In genomic region chr2:240586919-240587800, GRCh38 we compare ENCODE assay signal across 8 cellular contexts. TPM values are rescaled to one million over a fixed set of nuclear protein-coding genes. Genes with fewer than 3 reads are reported as not detected.
A peak's percentile ranks its signal among the peaks of the same experiment; 100 is the strongest.
DNase-seq lines count a peak whose midpoint lies in the region; ATAC-seq and TF ChIP-seq lines count a peak whose summit lies in the region.

No MANE protein-coding gene starts in this region.

- TF ChIP-seq CTCF in GM13977 (IDR thresholded peaks at IDR 0.05; ENCODE audit: extremely low read depth, insufficient read depth, missing control alignments) (no peak), OCI-LY7 (conservative IDR thresholded peaks at IDR 0.05; ENCODE audit: low read length) (0 out of 2 replicates have a peak, but pooled peaks have one; percentile 29), heart right ventricle (IDR thresholded peaks at IDR 0.05) (no peak), sigmoid colon (IDR thresholded peaks at IDR 0.05) (no peak)

- H3K9me3 Mint-ChIP-seq in activated naive CD4-positive, alpha-beta T cell treated with anti-CD3 and anti-CD28 coated beads for 36 hours: no peaks in the 10 kb centered on the region

- no peaks in the 10 kb centered on the region for H3K9me2 ChIP-seq in OCI-LY7 (ENCODE audit: insufficient read depth, low read length)

- WGBS in heart right ventricle, 2 donors: 1 to 3% methylated on average over 61 to 62 of the region's 62 CpGs
- 3 to 4% methylated on average over 62 of the region's 62 CpGs for WGBS in sigmoid colon, 2 donors

- H3K36me3 ChIP-seq in OCI-LY7 (ENCODE audit: insufficient read depth, low read length) (peaks cover 40% of the 10 kb centered on the region), heart right ventricle (peaks cover 0 to 38% (median 4%) of the 10 kb centered on the region in 9 donors), sigmoid colon (peaks cover 0 to 31% (median 14%) of the 10 kb centered on the region in 4 donors)

- no peak for TF ChIP-seq EP300 in sigmoid colon (IDR thresholded peaks at IDR 0.05)

- H3K27ac ChIP-seq in OCI-LY7 (ENCODE audit: low read depth, low read length, poor library complexity, severe bottlenecking) (peak overlapping the region; percentile 98), heart right ventricle (peak overlapping the region in 9 of 10 donors; percentile 94 to 99 (median 96)), sigmoid colon (peak overlapping the region; percentile 92 to 98 (median 96))

- peaks cover 6% of the 10 kb centered on the region for H3K36me3 Mint-ChIP-seq in activated naive CD4-positive, alpha-beta T cell treated with anti-CD3 and anti-CD28 coated beads for 36 hours (ENCODE audit: low read depth)

- H2AFZ ChIP-seq in OCI-LY7 (ENCODE audit: low read length): peak overlapping the region; percentile 20; the same call in 1 of the 2 replicates

- H3K27me3 ChIP-seq in heart right ventricle (no peaks in the 10 kb centered on the region), sigmoid colon (no peaks in the 10 kb centered on the region)

- peak; percentile 73 for DNase-seq in GM13977 (ENCODE audit: low spot score)
- peak; percentile 64 for DNase-seq in OCI-LY7 (ENCODE audit: low spot score)
- peak; percentile 54 for DNase-seq in activated naive CD4-positive, alpha-beta T cell treated with anti-CD3 and anti-CD28 coated beads for 36 hours
- DNase-seq in heart right ventricle: peak in 1 of 2 donors; percentile 6
- DNase-seq in sigmoid colon: peak; percentile 75
- no peak for DNase-seq in SK-N-DZ (ENCODE audit: low spot score)
- DNase-seq in sciatic nerve (ENCODE audit: low spot score): no peak

- intact Hi-C loops in OCI-LY7 (cut with micrococcal nuclease; ENCODE audit: unreplicated experiment) (loop anchor here (2.0 to 10.0 kb wide), 3 partner anchors 34 to 1185 kb away; partner anchors contain the start of genes HDAC4, HDLBP and SEPTIN2), heart right ventricle (cut with DNase I) (loop anchor here in 4 of 10 donors (1.0 to 10.0 kb wide), 4 partner anchors 18 to 248 kb away; partner anchors contain the start of gene RNPEPL1 (in 2 of the 4)), sigmoid colon (cut with DNase I) (loop anchor here (2.0 kb wide), 1 partner anchor 20 kb away; no protein-coding TSS in a partner anchor), sciatic nerve (cut with DNase I) (no loop called here)
- intact Hi-C loops in activated naive CD4-positive, alpha-beta T cell treated with anti-CD3 and anti-CD28 coated beads for 36 hours (cut with micrococcal nuclease): loop anchor here (1.0 to 2.0 kb wide), 5 partner anchors 21 to 728 kb away; partner anchors contain the start of genes HDLBP and SEPTIN2

- H3K4me3 Mint-ChIP-seq in activated naive CD4-positive, alpha-beta T cell treated with anti-CD3 and anti-CD28 coated beads for 36 hours: peak overlapping the region; percentile 85

- in situ Hi-C loops in GM13977 (cut with MboI; ENCODE audit: low pct_unique_long_range_greater_than_20kb, low sequenced_read_pairs, unreplicated experiment): no loop called here

- H3K9me3 ChIP-seq in OCI-LY7 (ENCODE audit: low read length) (no peaks in the 10 kb centered on the region), heart right ventricle (no peaks in the 10 kb centered on the region), sigmoid colon (no peaks in the 10 kb centered on the region)

- POLR2A ChIA-PET in OCI-LY7 (lab: Charles Lee): interaction anchor here (0.7 to 4.4 kb wide), 7 partner anchors 9 to 36 kb away, joined by 3 to 59 read pairs (median 4); partner anchors contain the start of gene RNPEPL1

- peaks cover 10% of the 10 kb centered on the region; the same call in 1 of the 2 replicates for H4K20me1 ChIP-seq in OCI-LY7 (ENCODE audit: insufficient read depth, low read length)

- peak; percentile 7 for ATAC-seq in HG03064 (IDR thresholded peaks at IDR 0.05; ENCODE audit: low read depth, unreplicated experiment)
- ATAC-seq in heart right ventricle: peak in 4 of 8 donors; percentile 2 to 32 (median 10)
- ATAC-seq in sciatic nerve: no peak

- H3K27me3 Mint-ChIP-seq in activated naive CD4-positive, alpha-beta T cell treated with anti-CD3 and anti-CD28 coated beads for 36 hours (ENCODE audit: low read depth): no peaks in the 10 kb centered on the region

- peak overlapping the region; percentile 62 for H3K27ac Mint-ChIP-seq in activated naive CD4-positive, alpha-beta T cell treated with anti-CD3 and anti-CD28 coated beads for 36 hours

- peaks cover 43% of the 10 kb centered on the region for H3K4me1 ChIP-seq in OCI-LY7 (ENCODE audit: insufficient read depth, low read length, poor library complexity, severe bottlenecking)
- peaks cover 23 to 54% (median 40%) of the 10 kb centered on the region in 9 donors for H3K4me1 ChIP-seq in heart right ventricle
- peaks cover 0 to 44% (median 34%) of the 10 kb centered on the region in 4 donors for H3K4me1 ChIP-seq in sigmoid colon

- peak overlapping the region; percentile 96 for H3K4me3 ChIP-seq in OCI-LY7 (ENCODE audit: low read depth, low read length, poor library complexity, severe bottlenecking)
- peak overlapping the region; percentile 70 to 98 (median 92) for H3K4me3 ChIP-seq in heart right ventricle
- peak overlapping the region; percentile 69 to 99 (median 91) for H3K4me3 ChIP-seq in sigmoid colon

- H3K79me2 ChIP-seq in OCI-LY7 (ENCODE audit: insufficient read depth, low read depth, low read length): peaks cover 43% of the 10 kb centered on the region

- no peak for TF ChIP-seq POLR2A in sigmoid colon (IDR thresholded peaks at IDR 0.05)

- H3K4me1 Mint-ChIP-seq in activated naive CD4-positive, alpha-beta T cell treated with anti-CD3 and anti-CD28 coated beads for 36 hours (ENCODE audit: low read depth): peaks cover 39% of the 10 kb centered on the region

- BruUV-seq in OCI-LY7 (replicated peaks; lab: Mats Ljungman, UMichigan): no TSS peak

- CTCF ChIA-PET in OCI-LY7 (lab: Charles Lee; ENCODE audit: unreplicated experiment): interaction anchor here (2.3 kb wide), 1 partner anchor 21 kb away, joined by 13 read pairs; no protein-coding TSS in a partner anchor
- CTCF ChIA-PET in activated naive CD4-positive, alpha-beta T cell treated with anti-CD3 and anti-CD28 coated beads for 36 hours (lab: Charles Lee): interaction anchor here (1.0 to 2.8 kb wide), 6 partner anchors 18 to 73 kb away, joined by 3 to 24 read pairs (median 6); partner anchors contain the start of gene RNPEPL1

- peak overlapping the region; percentile 94 for H3K4me2 ChIP-seq in OCI-LY7 (ENCODE audit: low read length)

RNA-seq across cellular contexts. Expression of gene CAPN10, which starts 0.6 kb away (rescaled TPM):
- total RNA-seq in OCI-LY7 (2014; rRNA removed; shearing (Covaris generic)): 54.1 and 78.1 TPM in 2 replicates
- total RNA-seq in OCI-LY7 (2022): 67.3 and 70.6 TPM in 2 replicates
- total RNA-seq in activated naive CD4-positive, alpha-beta T cell treated with anti-CD3 and anti-CD28 coated beads for 36 hours: 10 to 100 TPM; 24.9 to 28.5 TPM
- 10 to 100 TPM; 16.8 to 73.8 (median 21.0) TPM for total RNA-seq in heart right ventricle
- polyA plus RNA-seq in heart right ventricle: 10 to 100 TPM; 19.1 to 89.5 TPM
- 10 to 100 TPM; 10.5 to 27.7 (median 16.3) TPM for total RNA-seq in sigmoid colon
- 10 to 100 TPM; 11.4 to 33.0 (median 16.4) TPM for polyA plus RNA-seq in sigmoid colon
- polyA plus RNA-seq in SK-N-DZ (2014; cell fraction: cytosol; rRNA removed): 33.5 and 49.4 TPM in 2 replicates
- 222 and 266 TPM in 2 replicates for polyA plus RNA-seq in SK-N-DZ (2014; cell fraction: nucleus; rRNA removed)
- 37.2 TPM for total RNA-seq in sciatic nerve

RNA-seq across cellular contexts. Expression of gene RNPEPL1, which starts 18.9 kb away (rescaled TPM):
- total RNA-seq in OCI-LY7 (2014; rRNA removed; shearing (Covaris generic)): 22.7 and 41.9 TPM in 2 replicates
- 51.8 and 53.5 TPM in 2 replicates for total RNA-seq in OCI-LY7 (2022)
- total RNA-seq in activated naive CD4-positive, alpha-beta T cell treated with anti-CD3 and anti-CD28 coated beads for 36 hours: 10 to 100 TPM; 40.3 to 44.3 TPM
- total RNA-seq in heart right ventricle: 100 to 1,000 TPM in 2 of 10 donors, 10 to 100 TPM in 8; 62.8 to 116 (median 73.3) TPM
- 100 to 1,000 TPM in 1 of 2 donors, 10 to 100 TPM in 1; 76.7 to 247 TPM for polyA plus RNA-seq in heart right ventricle
- total RNA-seq in sigmoid colon: 10 to 100 TPM; 23.1 to 87.8 (median 28.4) TPM
- polyA plus RNA-seq in sigmoid colon: 100 to 1,000 TPM in 2 of 3 donors, 10 to 100 TPM in 1; 64.3 to 136 (median 102) TPM
- polyA plus RNA-seq in SK-N-DZ (2014; cell fraction: cytosol; rRNA removed): 20.9 and 24.6 TPM in 2 replicates
- polyA plus RNA-seq in SK-N-DZ (2014; cell fraction: nucleus; rRNA removed): 52.1 and 94.9 TPM in 2 replicates
- total RNA-seq in sciatic nerve: 38.8 TPM

RNA-seq across cellular contexts. Expression of gene DUSP28, which starts 27.0 kb away (rescaled TPM):
- 13.0 and 17.6 TPM in 2 replicates for total RNA-seq in OCI-LY7 (2014; rRNA removed; shearing (Covaris generic))
- total RNA-seq in OCI-LY7 (2022): 15.8 and 16.7 TPM in 2 replicates
- total RNA-seq in activated naive CD4-positive, alpha-beta T cell treated with anti-CD3 and anti-CD28 coated beads for 36 hours: 1 to 10 TPM; 5.1 to 5.6 TPM
- 10 to 100 TPM; 10.6 to 22.1 (median 15.4) TPM for total RNA-seq in heart right ventricle
- polyA plus RNA-seq in heart right ventricle: 1 to 10 TPM; 4.7 to 7.3 TPM
- total RNA-seq in sigmoid colon: 10 to 100 TPM in 1 of 4 donors, 1 to 10 TPM in 3; 4.6 to 10.2 (median 7.6) TPM
- 1 to 10 TPM; 5.0 to 5.4 (median 5.1) TPM for polyA plus RNA-seq in sigmoid colon
- polyA plus RNA-seq in SK-N-DZ (2014; cell fraction: cytosol; rRNA removed): 8.2 and 11.3 TPM in 2 replicates
- polyA plus RNA-seq in SK-N-DZ (2014; cell fraction: nucleus; rRNA removed): 3.3 and 6.3 TPM in 2 replicates
- 4.5 TPM for total RNA-seq in sciatic nerve

RNA-seq across cellular contexts. Expression of gene ANKMY1, which starts 29.4 kb away (rescaled TPM):
- total RNA-seq in OCI-LY7 (2014; rRNA removed; shearing (Covaris generic)): 24.7 and 30.6 TPM in 2 replicates
- total RNA-seq in OCI-LY7 (2022): 65.9 and 69.4 TPM in 2 replicates
- 10 to 100 TPM; 17.0 to 17.4 TPM for total RNA-seq in activated naive CD4-positive, alpha-beta T cell treated with anti-CD3 and anti-CD28 coated beads for 36 hours
- total RNA-seq in heart right ventricle: 1 to 10 TPM; 3.8 to 7.8 (median 5.3) TPM
- 10 to 100 TPM in 1 of 2 donors, 1 to 10 TPM in 1; 1.9 to 15.6 TPM for polyA plus RNA-seq in heart right ventricle
- 10 to 100 TPM in 2 of 4 donors, 1 to 10 TPM in 2; 6.7 to 14.0 (median 9.6) TPM for total RNA-seq in sigmoid colon
- 1 to 10 TPM; 3.6 to 9.4 (median 3.9) TPM for polyA plus RNA-seq in sigmoid colon
- polyA plus RNA-seq in SK-N-DZ (2014; cell fraction: cytosol; rRNA removed): 11.4 and 18.0 TPM in 2 replicates
- 16.7 and 28.4 TPM in 2 replicates for polyA plus RNA-seq in SK-N-DZ (2014; cell fraction: nucleus; rRNA removed)
- 30.7 TPM for total RNA-seq in sciatic nerve

RNA-seq across cellular contexts. Expression of gene GPR35, which starts 38.1 kb away (rescaled TPM):
- total RNA-seq in OCI-LY7 (2014; rRNA removed; shearing (Covaris generic)): 0.88 and 2.1 TPM in 2 replicates
- total RNA-seq in OCI-LY7 (2022) (1.4 and 2.4 TPM in 2 replicates), heart right ventricle (1 to 10 TPM in 4 of 10 donors, under 1 TPM in 6; 0.40 to 2.1 (median 0.86) TPM), sigmoid colon (1 to 10 TPM; 1.3 to 7.8 (median 3.5) TPM), sciatic nerve (3.2 TPM)
- total RNA-seq in activated naive CD4-positive, alpha-beta T cell treated with anti-CD3 and anti-CD28 coated beads for 36 hours: 1 to 10 TPM; 2.5 to 2.6 TPM
- polyA plus RNA-seq in heart right ventricle (1 to 10 TPM; 1.4 to 5.2 TPM), sigmoid colon (10 to 100 TPM; 28.2 to 76.6 (median 33.0) TPM)
- not detected in 2 replicates for polyA plus RNA-seq in SK-N-DZ (2014; cell fraction: cytosol; rRNA removed)
- 0.16 TPM in 1 of 2 replicates, not detected in the other for polyA plus RNA-seq in SK-N-DZ (2014; cell fraction: nucleus; rRNA removed)

Comparison
In these comparisons a context has a peak if more than half of its experiments do, and no peak if none do; other contexts are left out.
1. DNase-seq: peak in GM13977 (single experiment), OCI-LY7 (single experiment), activated naive CD4-positive, alpha-beta T cell treated with anti-CD3 and anti-CD28 coated beads for 36 hours (single experiment) and sigmoid colon (single experiment); none in SK-N-DZ (single experiment) and sciatic nerve (single experiment).
2. Peak in every context shown above with its lines, with median percentiles within 50 percentile points of each other: H3K27ac ChIP-seq and H3K4me3 ChIP-seq.